8 cellular contexts compared by ENCODE assay signal in genomic region chr13:97261254-97262015, GRCh38. TPM values are rescaled to one million over a fixed set of nuclear protein-coding genes. Genes with fewer than 3 reads are reported as not detected.
DNase-seq lines count a peak whose midpoint lies in the region; ATAC-seq and TF ChIP-seq lines count a peak whose summit lies in the region.

No MANE protein-coding gene starts in this region.

- no peaks in the 10 kb centered on the region for H3K9me3 Mint-ChIP-seq in CD4-positive, alpha-beta T cell
- no peaks in the 10 kb centered on the region for H3K9me3 Mint-ChIP-seq in dendritic cell treated with granulocyte-macrophage colony-stimulating factor and Interleukin-4, amounts not matched to agents 40 ng/mL and 50 ng/mL, for 4 days

- DNase-seq in CD4-positive, alpha-beta T cell: peak in 3 of 10 experiments; percentile 1 to 22 (median 11)
- no peak for DNase-seq in omental fat pad (ENCODE audit: low spot score)
- no peak for DNase-seq in NCI-H1694 treated with DMSO at 0.1 percent for 48 hours (lab: John Stamatoyannopoulos, UW)
- no peak for DNase-seq in NCI-H524 (lab: John Stamatoyannopoulos, UW)

- intact Hi-C loops in CD4-positive, alpha-beta T cell (cut with DNase I, micrococcal nuclease): no loop called here
- intact Hi-C loops in dendritic cell treated with granulocyte-macrophage colony-stimulating factor and Interleukin-4, amounts not matched to agents 40 ng/mL and 50 ng/mL, for 4 days (cut with micrococcal nuclease): no loop called here

- H3K9me3 ChIP-seq in CD4-positive, alpha-beta T cell (ENCODE audit: control insufficient read depth, low read length): no peaks in the 10 kb centered on the region
- no peaks in the 10 kb centered on the region for H3K9me3 ChIP-seq in subcutaneous abdominal adipose tissue (ENCODE audit: control insufficient read depth in 5 of 5, low read length in 5 of 5)

- POLR2A ChIA-PET in CD4-positive, alpha-beta T cell (lab: Charles Lee): no interaction called here

- peaks cover 31% of the 10 kb centered on the region for H3K36me3 Mint-ChIP-seq in CD4-positive, alpha-beta T cell (ENCODE audit: low read depth)
- peaks cover 32% of the 10 kb centered on the region for H3K36me3 Mint-ChIP-seq in dendritic cell treated with granulocyte-macrophage colony-stimulating factor and Interleukin-4, amounts not matched to agents 40 ng/mL and 50 ng/mL, for 4 days (ENCODE audit: low read depth)

- no peaks in the 10 kb centered on the region for H3K27me3 Mint-ChIP-seq in CD4-positive, alpha-beta T cell
- no peaks in the 10 kb centered on the region for H3K27me3 Mint-ChIP-seq in dendritic cell treated with granulocyte-macrophage colony-stimulating factor and Interleukin-4, amounts not matched to agents 40 ng/mL and 50 ng/mL, for 4 days

- H3K4me1 Mint-ChIP-seq in CD4-positive, alpha-beta T cell (ENCODE audit: low read depth): peaks cover 71% of the 10 kb centered on the region
- peaks cover 56% of the 10 kb centered on the region for H3K4me1 Mint-ChIP-seq in dendritic cell treated with granulocyte-macrophage colony-stimulating factor and Interleukin-4, amounts not matched to agents 40 ng/mL and 50 ng/mL, for 4 days (ENCODE audit: low read depth)

- peak overlapping the region; percentile 36 for H3K4me3 Mint-ChIP-seq in CD4-positive, alpha-beta T cell
- H3K4me3 Mint-ChIP-seq in dendritic cell treated with granulocyte-macrophage colony-stimulating factor and Interleukin-4, amounts not matched to agents 40 ng/mL and 50 ng/mL, for 4 days: no peak overlapping the region

- H3K27ac ChIP-seq in CD4-positive, alpha-beta T cell (ENCODE audit: low read depth, low read length): no peak overlapping the region
- H3K27ac ChIP-seq in subcutaneous abdominal adipose tissue (ENCODE audit: low read depth, low read length): peak overlapping the region; percentile 92

- H3K9ac ChIP-seq in subcutaneous abdominal adipose tissue (ENCODE audit: low read length in 5 of 5): peak overlapping the region in 1 of 5 donors; percentile 15

- H3K27ac Mint-ChIP-seq in CD4-positive, alpha-beta T cell: peak overlapping the region; percentile 6
- H3K27ac Mint-ChIP-seq in dendritic cell treated with granulocyte-macrophage colony-stimulating factor and Interleukin-4, amounts not matched to agents 40 ng/mL and 50 ng/mL, for 4 days: peak overlapping the region; percentile 2

- ATAC-seq in CD4-positive, alpha-beta T cell (ENCODE audit: poor library complexity): peak; percentile 61
- ATAC-seq in GM19467 (IDR thresholded peaks at IDR 0.05; ENCODE audit: unreplicated experiment) (peak; percentile 66), HG03565 (IDR thresholded peaks at IDR 0.05; ENCODE audit: unreplicated experiment) (peak; percentile 65), omental fat pad (ENCODE audit: low FRiP score) (no peak)

- peaks cover 0 to 2% (median 0%) of the 10 kb centered on the region in 5 donors for H3K36me3 ChIP-seq in subcutaneous abdominal adipose tissue (ENCODE audit: control insufficient read depth in 5 of 5, insufficient read depth in 5 of 5, low read length in 5 of 5)

- no peak overlapping the region for H3K4me3 ChIP-seq in subcutaneous abdominal adipose tissue (ENCODE audit: low read depth in 1 of 5, low read length in 5 of 5)

- no peak for TF ChIP-seq CTCF in CD4-positive, alpha-beta T cell (IDR thresholded peaks at IDR 0.05)
- no peak for TF ChIP-seq CTCF in omental fat pad (IDR thresholded peaks at IDR 0.05)

- H3K27me3 ChIP-seq in CD4-positive, alpha-beta T cell (ENCODE audit: control insufficient read depth, insufficient read depth, low read length): no peaks in the 10 kb centered on the region
- H3K27me3 ChIP-seq in subcutaneous abdominal adipose tissue (ENCODE audit: control insufficient read depth in 5 of 5, insufficient read depth in 4 of 5, low read length in 5 of 5): no peaks in the 10 kb centered on the region

- H3K4me1 ChIP-seq in subcutaneous abdominal adipose tissue (ENCODE audit: control insufficient read depth in 5 of 5, insufficient read depth in 5 of 5, low read length in 5 of 5): peaks cover 18 to 69% (median 59%) of the 10 kb centered on the region in 5 donors

- CTCF ChIA-PET in CD4-positive, alpha-beta T cell (lab: Charles Lee): interaction anchor here (0.6 to 1.1 kb wide), 2 partner anchors 151 to 1511 kb away, joined by 3 read pairs; no protein-coding TSS in a partner anchor

RNA-seq across cellular contexts. Expression of gene MBNL2, which starts 39.3 kb away (rescaled TPM):
- 10 to 100 TPM; 35.9 to 36.0 TPM for total RNA-seq in CD4-positive, alpha-beta T cell
- 100 to 1,000 TPM; 105 to 132 (median 123) TPM for total RNA-seq in omental fat pad
